Comparison of ENCODE assay signal across 33 cellular contexts in the genomic region with DNA sequence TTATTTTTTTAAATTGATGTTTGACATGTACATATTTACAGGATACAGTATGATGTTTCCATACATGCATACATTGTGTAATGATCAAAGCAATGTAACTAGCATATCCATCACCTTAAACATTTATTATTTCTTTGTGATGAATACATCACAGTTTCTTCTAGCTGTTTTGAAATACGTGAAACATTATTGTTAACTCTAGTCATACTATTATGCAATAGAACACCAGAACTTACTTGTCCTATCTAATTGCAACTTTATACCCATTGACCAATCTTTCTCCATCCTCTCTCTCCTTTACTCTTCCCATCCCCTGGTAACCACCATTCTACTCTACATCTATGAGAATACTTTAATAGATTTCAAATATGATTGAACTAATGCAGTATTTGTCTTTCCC.
"Had no signal": no experiment of that assay in that cellular context is flagged by ENCODE, and none has a peak within 500 bp of the region (broad histone marks: within the 10 kb centered on the region; RNA-seq: fewer than 3 reads in every experiment).

No MANE protein-coding gene starts in this region.

- DNase-seq: activated B cell treated with CpG ODN at 0.5 μM for 24 hours; activated CD4-positive, alpha-beta memory T cell treated with anti-CD3 and anti-CD28 coated beads for 36 hours; activated CD4-positive, alpha-beta T cell treated with anti-CD3 and anti-CD28 coated beads for 4 hours; activated CD4-positive, alpha-beta T cell treated with anti-CD3 and anti-CD28 coated beads, Interleukin-2, amount 10 ng/mL, durations not matched to agents 24 days and 14 days; activated CD4-positive, alpha-beta T cell treated with anti-CD3 and anti-CD28 coated beads, Interleukin-2, amount 50 U/mL, for 1 hour; activated CD4-positive, alpha-beta T cell treated with anti-CD3 and anti-CD28 coated beads, Interleukin-2, amount 50 U/mL, for 4 hours; activated CD4-positive, CD25-positive, alpha-beta regulatory T cell treated with anti-CD3 and anti-CD28 coated beads, Interleukin-2, amount 50 U/mL, for 72 hours; activated CD8-positive, alpha-beta memory T cell treated with anti-CD3 and anti-CD28 coated beads, Interleukin-2, amount 50 U/mL, for 4 hours; activated CD8-positive, alpha-beta T cell treated with anti-CD3 and anti-CD28 coated beads for 36 hours; activated effector memory CD4-positive, alpha-beta T cell treated with anti-CD3 and anti-CD28 coated beads, Interleukin-2, amount 50 U/mL, for 16 hours; activated gamma-delta T cell treated with Interleukin-2 at 50 U/mL for 16 hours; activated naive CD4-positive, alpha-beta T cell; activated naive CD4-positive, alpha-beta T cell treated with anti-CD3 and anti-CD28 coated beads for 36 hours; activated naive CD4-positive, alpha-beta T cell treated with anti-CD3 and anti-CD28 coated beads, Interleukin-2, amount 50 U/mL, for 16 hours; activated naive CD8-positive, alpha-beta T cell treated with anti-CD3 and anti-CD28 coated beads for 36 hours; activated T-cell treated with anti-CD3 and anti-CD28 coated beads for 4 hours; activated T-cell treated with anti-CD3 and anti-CD28 coated beads, Interleukin-2, amount 50 U/mL, for 1 hour; activated T-cell treated with anti-CD3 and anti-CD28 coated beads, Interleukin-2, amount 50 U/mL, for 4 hours; activated T-cell treated with anti-CD3 and anti-CD28 coated beads, Interleukin-2, amount 50 U/mL, for 72 hours; adrenal gland; amygdala; anterior cingulate cortex; caudate nucleus; cerebellar nuclear complex; T-helper 1 cell; T-helper 2 cell; T-helper 9 cell had no signal

- FAIRE-seq: bronchial epithelial cell had no signal

- H3K27ac ChIP-seq: adrenal gland, ascending aorta, cardiac muscle cell, VCaP had no signal

- H3K9me3 ChIP-seq: adrenal gland, ascending aorta had no signal

- H3K27me3 ChIP-seq: adrenal gland, ascending aorta, cardiac muscle cell had no signal

- ATAC-seq: activated CD8-positive, alpha-beta T cell treated with anti-CD3 and anti-CD28 coated beads for 36 hours; activated naive CD4-positive, alpha-beta T cell treated with anti-CD3 and anti-CD28 coated beads, Interleukin-2, amount 50 U/mL, for 72 hours; activated T-cell treated with anti-CD3 and anti-CD28 coated beads, Interleukin-2, amount 50 U/mL, for 4 hours; activated T-cell treated with anti-CD3 and anti-CD28 coated beads, Interleukin-2, amount 50 U/mL, for 72 hours; activated T-helper 17 cell treated with anti-CD3 and anti-CD28 coated beads, Interleukin-2, amount 50 U/mL, for 72 hours had no signal

- H3K4me3 ChIP-seq: adrenal gland, ascending aorta, cardiac muscle cell had no signal

- H3K36me3 ChIP-seq: adrenal gland, ascending aorta, cardiac muscle cell had no signal

- H3K4me1 ChIP-seq: adrenal gland, ascending aorta had no signal
